1 cellular context compared by ENCODE assay signal in genomic region chr3:196486263-196486662, GRCh38.
TF ChIP-seq lines count a peak whose summit lies in the region.

No MANE protein-coding gene starts in this region.

TF ChIP-seq in IMR-90, 13 proteins besides CTCF, POLR2A, EP300 and RAD21:
- TF ChIP-seq USF2 (IDR thresholded peaks at IDR 0.05; ENCODE audit: low read depth, low read length) (no peak), NFE2L2 (IDR thresholded peaks at IDR 0.05; ENCODE audit: low read depth, low read length) (no peak), MAZ (IDR thresholded peaks at IDR 0.05; ENCODE audit: borderline replicate concordance, low read depth, low read length) (no peak)
